ENCODE assay signal across 9 cellular contexts in the genomic region with DNA sequence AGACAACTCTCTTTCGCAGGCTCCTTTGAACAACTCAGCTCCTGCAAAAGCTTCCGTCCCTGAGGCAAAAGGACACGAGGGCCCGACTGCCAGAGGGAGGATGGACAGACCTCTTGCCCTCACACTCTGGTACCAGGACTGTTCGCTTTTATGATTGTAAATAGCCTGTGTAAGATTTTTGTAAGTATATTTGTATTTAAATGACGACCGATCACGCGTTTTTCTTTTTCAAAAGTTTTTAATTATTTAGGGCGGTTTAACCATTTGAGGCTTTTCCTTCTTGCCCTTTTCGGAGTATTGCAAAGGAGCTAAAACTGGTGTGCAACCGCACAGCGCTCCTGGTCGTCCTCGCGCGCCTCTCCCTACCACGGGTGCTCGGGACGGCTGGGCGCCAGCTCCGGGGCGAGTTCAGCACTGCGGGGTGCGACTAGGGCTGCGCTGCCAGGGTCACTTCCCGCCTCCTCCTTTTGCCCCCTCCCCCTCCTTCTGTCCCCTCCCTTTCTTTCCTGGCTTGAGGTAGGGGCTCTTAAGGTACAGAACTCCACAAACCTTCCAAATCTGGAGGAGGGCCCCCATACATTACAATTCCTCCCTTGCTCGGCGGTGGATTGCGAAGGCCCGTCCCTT. TPM values are rescaled to one million over a fixed set of nuclear protein-coding genes. Genes with fewer than 3 reads are reported as not detected.
A peak's percentile ranks its signal among the peaks of the same experiment; 100 is the strongest.
DNase-seq lines count a peak whose midpoint lies in the region; ATAC-seq and TF ChIP-seq lines count a peak whose summit lies in the region.
"Had no signal": no experiment of that assay in that cellular context is flagged by ENCODE, and none has a peak within 500 bp of the region (broad histone marks: within the 10 kb centered on the region; RNA-seq: fewer than 3 reads in every experiment).

No MANE protein-coding gene starts in this region.

- peak overlapping the region; percentile 41 for H3K4me3 Mint-ChIP-seq in stimulated activated memory B cell treated with anti-CD40 and anti-IgM and Interleukin-4, amounts not matched to agents 10 μg/mL and 1 μg/mL and 100 μg/mL, for 72 hours
- no peak overlapping the region for H3K4me3 Mint-ChIP-seq in natural killer cell

- no peak for ATAC-seq in stimulated activated memory B cell treated with anti-CD40 and anti-IgM and Interleukin-4, amounts not matched to agents 10 μg/mL and 1 μg/mL and 100 μg/mL, for 72 hours
- ATAC-seq in GM21528 (IDR thresholded peaks at IDR 0.05; ENCODE audit: low FRiP score, unreplicated experiment): no peak
- ATAC-seq in natural killer cell: no peak
- ATAC-seq in HG03342 (IDR thresholded peaks at IDR 0.05; ENCODE audit: unreplicated experiment): no peak
- ATAC-seq: activated CD8-positive, alpha-beta T cell treated with anti-CD3 and anti-CD28 coated beads for 36 hours had no signal

- no peaks in the 10 kb centered on the region for H3K9me3 Mint-ChIP-seq in stimulated activated memory B cell treated with anti-CD40 and anti-IgM and Interleukin-4, amounts not matched to agents 10 μg/mL and 1 μg/mL and 100 μg/mL, for 72 hours
- H3K9me3 Mint-ChIP-seq in natural killer cell: no peaks in the 10 kb centered on the region
- H3K9me3 Mint-ChIP-seq: activated CD8-positive, alpha-beta T cell treated with anti-CD3 and anti-CD28 coated beads for 36 hours had no signal

- no peak overlapping the region for H3K27ac Mint-ChIP-seq in stimulated activated memory B cell treated with anti-CD40 and anti-IgM and Interleukin-4, amounts not matched to agents 10 μg/mL and 1 μg/mL and 100 μg/mL, for 72 hours
- no peak overlapping the region for H3K27ac Mint-ChIP-seq in natural killer cell
- H3K27ac Mint-ChIP-seq: activated CD8-positive, alpha-beta T cell treated with anti-CD3 and anti-CD28 coated beads for 36 hours had no signal

- peaks cover 68% of the 10 kb centered on the region for H3K27me3 ChIP-seq in H7 (ENCODE audit: control insufficient read depth, insufficient read depth, low read length)
- peaks cover 10% of the 10 kb centered on the region for H3K27me3 ChIP-seq in kidney epithelial cell (ENCODE audit: control insufficient read depth, insufficient read depth, low read length)

- H3K4me3 ChIP-seq in H7 (ENCODE audit: insufficient read depth, low read depth, low read length) (peak overlapping the region; percentile 10; the same call in 1 of the 2 replicates), cardiac fibroblast (replicated peaks in 1 of 2; ENCODE audit: low read depth in 2 of 2, low read length in 2 of 2) (peak overlapping the region; percentile 4 to 71), kidney epithelial cell (ENCODE audit: low read depth, low read length) (peak overlapping the region; percentile 31)

- no peaks in the 10 kb centered on the region for H3K36me3 ChIP-seq in H7 (replicated peaks; ENCODE audit: control insufficient read depth, insufficient read depth, low read length)
- no peaks in the 10 kb centered on the region for H3K36me3 ChIP-seq in kidney epithelial cell (ENCODE audit: control insufficient read depth, insufficient read depth, low read length)

- TF ChIP-seq CTCF in cardiac fibroblast (IDR thresholded peaks at IDR 0.05; ENCODE audit: low read depth, low read length): no peak
- no peak for TF ChIP-seq CTCF in kidney epithelial cell (IDR thresholded peaks at IDR 0.05; ENCODE audit: insufficient read depth, low read length, poor library complexity, severe bottlenecking)
- no peak for TF ChIP-seq CTCF in natural killer cell (IDR thresholded peaks at IDR 0.05)

- peaks cover 36% of the 10 kb centered on the region for H3K27me3 Mint-ChIP-seq in stimulated activated memory B cell treated with anti-CD40 and anti-IgM and Interleukin-4, amounts not matched to agents 10 μg/mL and 1 μg/mL and 100 μg/mL, for 72 hours
- H3K27me3 Mint-ChIP-seq in natural killer cell (ENCODE audit: low read depth in 2 of 2): peaks cover 13 to 21% of the 10 kb centered on the region in 2 donors

- intact Hi-C loops in natural killer cell (cut with micrococcal nuclease): no loop called here

- H3K36me3 Mint-ChIP-seq in stimulated activated memory B cell treated with anti-CD40 and anti-IgM and Interleukin-4, amounts not matched to agents 10 μg/mL and 1 μg/mL and 100 μg/mL, for 72 hours: no peaks in the 10 kb centered on the region
- no peaks in the 10 kb centered on the region for H3K36me3 Mint-ChIP-seq in natural killer cell

- H3K4me1 Mint-ChIP-seq in stimulated activated memory B cell treated with anti-CD40 and anti-IgM and Interleukin-4, amounts not matched to agents 10 μg/mL and 1 μg/mL and 100 μg/mL, for 72 hours: peaks cover 37% of the 10 kb centered on the region
- no peaks in the 10 kb centered on the region for H3K4me1 Mint-ChIP-seq in natural killer cell

- DNase-seq in H7 (peak; percentile 57), cardiac fibroblast (ENCODE audit: low read depth in 2 of 2) (peak in 1 of 2 donors; percentile 12), kidney epithelial cell (ENCODE audit: low read depth) (no peak), natural killer cell (no peak), SW480 (ENCODE audit: low spot score) (no peak)
- DNase-seq: activated CD8-positive, alpha-beta T cell treated with anti-CD3 and anti-CD28 coated beads for 36 hours had no signal

RNA-seq across cellular contexts. Expression of gene FZD1, which starts 2.8 kb away (rescaled TPM):
- total RNA-seq in H7 (2014; rRNA removed; shearing (Covaris generic)): 1.5 and 1.9 TPM in 2 replicates
- total RNA-seq in kidney epithelial cell: 8.6 and 10.1 TPM in 2 replicates
- under 1 TPM; 0.14 to 0.80 (median 0.65) TPM for total RNA-seq in natural killer cell
